9 cellular contexts compared by ENCODE assay signal in the genomic region with DNA sequence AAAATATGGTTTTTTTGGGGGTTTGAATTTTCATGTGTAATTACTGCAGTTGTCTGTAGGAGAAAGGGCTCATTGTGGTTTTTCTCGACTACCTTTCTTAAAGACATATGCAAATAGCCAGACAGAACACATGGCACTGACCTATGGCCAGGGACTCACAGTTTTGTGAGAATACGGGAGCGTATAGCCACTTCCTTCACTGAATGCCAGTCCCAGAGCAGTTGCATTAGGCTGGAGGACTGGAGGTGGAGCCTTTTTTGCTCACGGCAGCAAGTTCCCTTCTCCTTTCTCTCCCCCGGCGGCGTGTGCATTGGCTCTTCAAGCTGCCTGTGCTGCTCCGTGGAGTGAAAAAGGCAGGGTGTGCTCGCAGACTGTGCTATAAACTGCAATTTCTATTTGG.
A peak's percentile ranks its signal among the peaks of the same experiment; 100 is the strongest.
DNase-seq lines count a peak whose midpoint lies in the region; ATAC-seq lines count a peak whose summit lies in the region.
"Had no signal": no experiment of that assay in that cellular context is flagged by ENCODE, and none has a peak within 500 bp of the region (broad histone marks: within the 10 kb centered on the region; RNA-seq: fewer than 3 reads in every experiment).

No MANE protein-coding gene starts in this region.

- in situ Hi-C loops in HAP-1 (cut with MboI; ENCODE audit: low sequenced_read_pairs) = no loop called here

- peak; percentile 57 for DNase-seq in GM03348 (ENCODE audit: low spot score)
- DNase-seq in HAP-1 (ENCODE audit: low spot score in 2 of 2) = peak; percentile 13 to 32
- peak; percentile 18 for DNase-seq in NT2/D1 (ENCODE audit: low read depth, low spot score)
- DNase-seq in left colon = peak; percentile 75 to 77
- DNase-seq in stimulated activated CD4-positive, alpha-beta T cell treated with anti-CD3 and anti-CD28 coated beads, Interleukin-4, amount 100 ng/mL, for 4 hours = peak; percentile 9 to 10
- no peak for DNase-seq in NCI-H510A treated with DMSO at 0.1 percent for 48 hours (lab: John Stamatoyannopoulos, UW)
- DNase-seq in effector CD4-positive, alpha-beta T cell = no peak

- no peaks in the 10 kb centered on the region for H3K27me3 Mint-ChIP-seq in dendritic cell treated with granulocyte-macrophage colony-stimulating factor and Interleukin-4, amounts not matched to agents 40 ng/mL and 50 ng/mL, for 4 days

- H3K9me3 Mint-ChIP-seq in dendritic cell treated with granulocyte-macrophage colony-stimulating factor and Interleukin-4, amounts not matched to agents 40 ng/mL and 50 ng/mL, for 4 days = no peaks in the 10 kb centered on the region
- H3K9me3 Mint-ChIP-seq: T-helper 1 cell treated with Interleukin-12 subunit alpha and Interleukin-12 subunit beta and Interleukin-4 antibody, amounts not matched to agents 30 μg/mL and 1 μg/mL, for 36 hours had no signal

- H3K9ac ChIP-seq in NT2/D1 (ENCODE audit: insufficient read length, low read depth) = peak overlapping the region; percentile 80

- no peak overlapping the region for H3K27ac Mint-ChIP-seq in dendritic cell treated with granulocyte-macrophage colony-stimulating factor and Interleukin-4, amounts not matched to agents 40 ng/mL and 50 ng/mL, for 4 days
- H3K27ac Mint-ChIP-seq: T-helper 1 cell treated with Interleukin-12 subunit alpha and Interleukin-12 subunit beta and Interleukin-4 antibody, amounts not matched to agents 30 μg/mL and 1 μg/mL, for 36 hours had no signal

- H3K4me1 Mint-ChIP-seq in dendritic cell treated with granulocyte-macrophage colony-stimulating factor and Interleukin-4, amounts not matched to agents 40 ng/mL and 50 ng/mL, for 4 days (ENCODE audit: low read depth) = peaks cover 23% of the 10 kb centered on the region

- intact Hi-C loops in dendritic cell treated with granulocyte-macrophage colony-stimulating factor and Interleukin-4, amounts not matched to agents 40 ng/mL and 50 ng/mL, for 4 days (cut with micrococcal nuclease) = no loop called here
- intact Hi-C loops in left colon (cut with DNase I, micrococcal nuclease) = no loop called here

- H3K4me3 Mint-ChIP-seq in dendritic cell treated with granulocyte-macrophage colony-stimulating factor and Interleukin-4, amounts not matched to agents 40 ng/mL and 50 ng/mL, for 4 days = peak overlapping the region; percentile 45
- H3K4me3 Mint-ChIP-seq: T-helper 1 cell treated with Interleukin-12 subunit alpha and Interleukin-12 subunit beta and Interleukin-4 antibody, amounts not matched to agents 30 μg/mL and 1 μg/mL, for 36 hours had no signal

- H3K36me3 ChIP-seq in HAP-1 (replicated peaks) = no peaks in the 10 kb centered on the region
- no peaks in the 10 kb centered on the region for H3K36me3 ChIP-seq in NT2/D1 (ENCODE audit: insufficient read depth, insufficient read length, low read length)

- H3K36me3 Mint-ChIP-seq in dendritic cell treated with granulocyte-macrophage colony-stimulating factor and Interleukin-4, amounts not matched to agents 40 ng/mL and 50 ng/mL, for 4 days (ENCODE audit: low read depth) = no peaks in the 10 kb centered on the region

- no peaks in the 10 kb centered on the region for H3K4me1 ChIP-seq in HAP-1
- no peaks in the 10 kb centered on the region for H3K4me1 ChIP-seq in NT2/D1 (ENCODE audit: insufficient read depth, insufficient read length)

- H3K4me3 ChIP-seq in HAP-1 (no peak overlapping the region), NT2/D1 (ENCODE audit: insufficient read length, low read depth) (peak overlapping the region; percentile 21)

- H3K27me3 ChIP-seq in HAP-1 (ENCODE audit: low read depth) (no peaks in the 10 kb centered on the region), NT2/D1 (ENCODE audit: insufficient read depth, insufficient read length) (no peaks in the 10 kb centered on the region)

- ATAC-seq in left colon = peak; percentile 97

- H3K9me3 ChIP-seq in HAP-1 (no peaks in the 10 kb centered on the region), NT2/D1 (ENCODE audit: insufficient read depth, low read length) (no peaks in the 10 kb centered on the region)

Comparison
In these comparisons a context has a peak if more than half of its experiments do, and no peak if none do; other contexts are left out.
1. DNase-seq: peak in GM03348 (single experiment), HAP-1 (2 of 2), NT2/D1 (single experiment), left colon (2 of 2) and stimulated activated CD4-positive, alpha-beta T cell treated with anti-CD3 and anti-CD28 coated beads, Interleukin-4, amount 100 ng/mL, for 4 hours (2 of 2); none in NCI-H510A treated with DMSO at 0.1 percent for 48 hours (single experiment) and effector CD4-positive, alpha-beta T cell (single experiment).